ENCODE assay signal across 8 cellular contexts in genomic region chr3:123151853-123152420, GRCh38. TPM values are rescaled to one million over a fixed set of nuclear protein-coding genes. Genes with fewer than 3 reads are reported as not detected.
DNase-seq lines count a peak whose midpoint lies in the region; ATAC-seq and TF ChIP-seq lines count a peak whose summit lies in the region.
"Not testable (repeated sequence)": the region's sequence is repeated elsewhere in the genome, so short reads cannot be mapped to it uniquely, and the experiment has no call there.

No MANE protein-coding gene starts in this region.

- peak overlapping the region; percentile 73 for H3K27ac ChIP-seq in A673 (ENCODE audit: low read depth, low read length, poor library complexity, severe bottlenecking)
- peak overlapping the region; percentile 46 for H3K27ac ChIP-seq in DOHH2 (ENCODE audit: low read depth, low read length)
- peak overlapping the region in 1 of 5 donors; percentile 76 for H3K27ac ChIP-seq in adrenal gland
- peak overlapping the region; percentile 49 for H3K27ac ChIP-seq in endodermal cell (ENCODE audit: low read depth, low read length)

- 40 to 68% (median 54%) methylated on average over 3 of the region's 3 CpGs for WGBS in adrenal gland, 4 donors
- 61 to 69% methylated on average over 2 to 3 of the region's 3 CpGs for WGBS in endodermal cell (ENCODE audit: insufficient coverage in 1 of 2, insufficient read length in 1 of 2), 2 experiments

- H3K4me1 Mint-ChIP-seq in T-helper 17 cell; activated CD8-positive, alpha-beta memory T cell treated with anti-CD3 and anti-CD28 coated beads, Interleukin-2, amount 10 ng/mL, durations not matched to agents 7 days and 5 days: not testable (repeated sequence)
- peaks cover 19% of the 10 kb centered on the region for H3K4me1 Mint-ChIP-seq in endodermal cell
- H3K4me1 Mint-ChIP-seq in naive thymus-derived CD8-positive, alpha-beta T cell, result peaks cover 0 to 10% (median 7%) of the 10 kb centered on the region in 4 donors
- H3K4me1 Mint-ChIP-seq in stimulated activated naive B cell treated with anti-CD40 and anti-IgM and Interleukin-4, amounts not matched to agents 10 μg/mL and 1 μg/mL and 100 μg/mL, for 72 hours, result peaks cover 12 to 25% of the 10 kb centered on the region in 2 donors

- not testable (repeated sequence) for H3K79me2 ChIP-seq in DOHH2 (ENCODE audit: control insufficient read depth, low read length)

- peak overlapping the region; percentile 0 for H3K4me3 Mint-ChIP-seq in T-helper 17 cell
- H3K4me3 Mint-ChIP-seq in activated CD8-positive, alpha-beta memory T cell treated with anti-CD3 and anti-CD28 coated beads, Interleukin-2, amount 10 ng/mL, durations not matched to agents 7 days and 5 days; endodermal cell; stimulated activated naive B cell treated with anti-CD40 and anti-IgM and Interleukin-4, amounts not matched to agents 10 μg/mL and 1 μg/mL and 100 μg/mL, for 72 hours: not testable (repeated sequence)
- peak overlapping the region in 1 of 10 donors; percentile 21 for H3K4me3 Mint-ChIP-seq in naive thymus-derived CD8-positive, alpha-beta T cell

- ATAC-seq in T-helper 17 cell; activated CD8-positive, alpha-beta memory T cell treated with anti-CD3 and anti-CD28 coated beads, Interleukin-2, amount 10 ng/mL, durations not matched to agents 7 days and 5 days; naive thymus-derived CD8-positive, alpha-beta T cell; stimulated activated naive B cell treated with anti-CD40 and anti-IgM and Interleukin-4, amounts not matched to agents 10 μg/mL and 1 μg/mL and 100 μg/mL, for 72 hours (replicated peaks): not testable (repeated sequence)

- DNase-seq in A673 (ENCODE audit: low spot score) (peak; percentile 51), adrenal gland (peak in 4 of 7 donors; percentile 18 to 45 (median 32)), endodermal cell (peak; percentile 20)
- DNase-seq in T-helper 17 cell; stimulated activated naive B cell treated with anti-CD40 and anti-IgM and Interleukin-4, amounts not matched to agents 10 μg/mL and 1 μg/mL and 100 μg/mL, for 72 hours: not testable (repeated sequence)
- peak; percentile 8 for DNase-seq in activated CD8-positive, alpha-beta memory T cell treated with anti-CD3 and anti-CD28 coated beads, Interleukin-2, amount 10 ng/mL, durations not matched to agents 7 days and 5 days
- peak in 1 of 10 donors; percentile 11 for DNase-seq in naive thymus-derived CD8-positive, alpha-beta T cell

- POLR2A ChIA-PET in A673 (lab: Charles Lee; ENCODE audit: low non-redundant PET), result interaction anchor here (0.7 kb wide), 1 partner anchor 431 kb away, joined by 10 read pairs; no protein-coding TSS in a partner anchor
- POLR2A ChIA-PET in naive thymus-derived CD8-positive, alpha-beta T cell (lab: Charles Lee), result interaction anchor here (0.7 kb wide), 1 partner anchor 576 kb away, joined by 5 read pairs; no protein-coding TSS in a partner anchor

- H3K9ac ChIP-seq in endodermal cell (ENCODE audit: extremely low read depth, low read length, poor library complexity, severe bottlenecking), result not testable (repeated sequence)

- not testable (repeated sequence) for TF ChIP-seq POLR2A in adrenal gland (IDR thresholded peaks at IDR 0.05)

- peak overlapping the region; percentile 66 for H3K27ac Mint-ChIP-seq in T-helper 17 cell
- H3K27ac Mint-ChIP-seq in activated CD8-positive, alpha-beta memory T cell treated with anti-CD3 and anti-CD28 coated beads, Interleukin-2, amount 10 ng/mL, durations not matched to agents 7 days and 5 days, result peak overlapping the region; percentile 18
- not testable (repeated sequence) for H3K27ac Mint-ChIP-seq in endodermal cell
- peak overlapping the region; percentile 25 to 95 (median 83) for H3K27ac Mint-ChIP-seq in naive thymus-derived CD8-positive, alpha-beta T cell
- peak overlapping the region; percentile 80 for H3K27ac Mint-ChIP-seq in stimulated activated naive B cell treated with anti-CD40 and anti-IgM and Interleukin-4, amounts not matched to agents 10 μg/mL and 1 μg/mL and 100 μg/mL, for 72 hours

- not testable (repeated sequence) for H3K36me3 Mint-ChIP-seq in T-helper 17 cell (ENCODE audit: low read depth)
- H3K36me3 Mint-ChIP-seq in activated CD8-positive, alpha-beta memory T cell treated with anti-CD3 and anti-CD28 coated beads, Interleukin-2, amount 10 ng/mL, durations not matched to agents 7 days and 5 days, result peaks cover 30% of the 10 kb centered on the region
- H3K36me3 Mint-ChIP-seq in endodermal cell (ENCODE audit: low read depth), result peaks cover 58% of the 10 kb centered on the region
- H3K36me3 Mint-ChIP-seq in naive thymus-derived CD8-positive, alpha-beta T cell, result peaks cover 4 to 33% (median 19%) of the 10 kb centered on the region in 3 donors
- H3K36me3 Mint-ChIP-seq in stimulated activated naive B cell treated with anti-CD40 and anti-IgM and Interleukin-4, amounts not matched to agents 10 μg/mL and 1 μg/mL and 100 μg/mL, for 72 hours, result peaks cover 70 to 73% of the 10 kb centered on the region in 2 donors

- H3K27me3 Mint-ChIP-seq in T-helper 17 cell; activated CD8-positive, alpha-beta memory T cell treated with anti-CD3 and anti-CD28 coated beads, Interleukin-2, amount 10 ng/mL, durations not matched to agents 7 days and 5 days; endodermal cell (ENCODE audit: insufficient read depth); naive thymus-derived CD8-positive, alpha-beta T cell; stimulated activated naive B cell treated with anti-CD40 and anti-IgM and Interleukin-4, amounts not matched to agents 10 μg/mL and 1 μg/mL and 100 μg/mL, for 72 hours: not testable (repeated sequence)

- not testable (repeated sequence) for H4K20me1 ChIP-seq in DOHH2 (ENCODE audit: control insufficient read depth, insufficient read depth, low read depth, low read length)

- not testable (repeated sequence) for H3K9me3 ChIP-seq in A673 (ENCODE audit: low read depth, low read length, poor library complexity, severe bottlenecking); T-helper 17 cell (ENCODE audit: control insufficient read depth, low read length, poor library complexity, severe bottlenecking); adrenal gland (replicated peaks in 1 of 3); endodermal cell (ENCODE audit: control insufficient read depth, low read length)
- H3K9me3 ChIP-seq in DOHH2 (ENCODE audit: control insufficient read depth, insufficient read depth, low read length), result peaks cover 22% of the 10 kb centered on the region

- intact Hi-C loops in A673 (cut with micrococcal nuclease; ENCODE audit: unreplicated experiment), result loop anchor here (5.0 kb wide), 1 partner anchor 105 kb away; no protein-coding TSS in a partner anchor
- intact Hi-C loops in adrenal gland (cut with DNase I), result not testable (repeated sequence)

- H3K36me3 ChIP-seq in A673 (ENCODE audit: insufficient read depth, low read length, poor library complexity, severe bottlenecking) (peaks cover 28% of the 10 kb centered on the region), DOHH2 (ENCODE audit: control insufficient read depth, low read length) (peaks cover 23% of the 10 kb centered on the region), adrenal gland (replicated peaks in 1 of 2) (peaks cover 0 to 54% of the 10 kb centered on the region in 2 donors), endodermal cell (ENCODE audit: control insufficient read depth, insufficient read depth, low read length) (peaks cover 90% of the 10 kb centered on the region)

- peaks cover 15% of the 10 kb centered on the region for H3F3A ChIP-seq in DOHH2 (ENCODE audit: control insufficient read depth, insufficient read depth)

- not testable (repeated sequence) for TF ChIP-seq CTCF in A673 (conservative IDR thresholded peaks at IDR 0.05; ENCODE audit: low read depth, low read length); DOHH2 (IDR thresholded peaks at IDR 0.05; ENCODE audit: low read depth, low read length, poor library complexity, severe bottlenecking); adrenal gland (IDR thresholded peaks at IDR 0.05); endodermal cell (conservative IDR thresholded peaks at IDR 0.05)

- not testable (repeated sequence) for H3K4me2 ChIP-seq in DOHH2 (ENCODE audit: low read length)

- not testable (repeated sequence) for H3K27me3 ChIP-seq in A673 (replicated peaks; ENCODE audit: insufficient read depth, low read depth, low read length, poor library complexity); DOHH2 (ENCODE audit: control insufficient read depth, low read length); adrenal gland; endodermal cell (ENCODE audit: control insufficient read depth, insufficient read depth, low read length, poor library complexity, severe bottlenecking)

- peaks cover 23% of the 10 kb centered on the region for H3K4me1 ChIP-seq in A673 (ENCODE audit: insufficient read depth, low read length, poor library complexity, severe bottlenecking)
- H3K4me1 ChIP-seq in DOHH2 (ENCODE audit: control insufficient read depth, low read length), result peaks cover 11% of the 10 kb centered on the region
- H3K4me1 ChIP-seq in adrenal gland (replicated peaks in 1 of 2), result peaks cover 7 to 30% of the 10 kb centered on the region in 2 donors
- not testable (repeated sequence) for H3K4me1 ChIP-seq in endodermal cell (ENCODE audit: control insufficient read depth, insufficient read depth, low read length)

- not testable (repeated sequence) for H3K9me2 ChIP-seq in DOHH2 (replicated peaks; ENCODE audit: control insufficient read depth, low read length)

- H3K9me3 Mint-ChIP-seq in activated CD8-positive, alpha-beta memory T cell treated with anti-CD3 and anti-CD28 coated beads, Interleukin-2, amount 10 ng/mL, durations not matched to agents 7 days and 5 days (ENCODE audit: low read depth); endodermal cell; stimulated activated naive B cell treated with anti-CD40 and anti-IgM and Interleukin-4, amounts not matched to agents 10 μg/mL and 1 μg/mL and 100 μg/mL, for 72 hours: not testable (repeated sequence)
- H3K9me3 Mint-ChIP-seq in naive thymus-derived CD8-positive, alpha-beta T cell, result peaks cover 0 to 12% (median 0%) of the 10 kb centered on the region in 9 donors

- not testable (repeated sequence) for H3K4me3 ChIP-seq in A673 (ENCODE audit: low read depth, low read length, poor library complexity, severe bottlenecking); DOHH2 (ENCODE audit: low read length); adrenal gland; endodermal cell (ENCODE audit: low read length)

- not testable (repeated sequence) for BruUV-seq in A673 (replicated peaks; lab: Mats Ljungman, UMichigan)

- CTCF ChIA-PET in A673 (lab: Charles Lee); activated CD8-positive, alpha-beta memory T cell treated with anti-CD3 and anti-CD28 coated beads, Interleukin-2, amount 10 ng/mL, durations not matched to agents 7 days and 5 days (lab: Charles Lee): not testable (repeated sequence)

RNA-seq across cellular contexts. Expression of gene SEC22A, which starts 49.8 kb away (rescaled TPM):
- total RNA-seq in A673 (2021) (21.0 and 21.6 TPM in 2 replicates), T-helper 17 cell (10 to 100 TPM; 17.2 to 19.2 TPM), adrenal gland (10 to 100 TPM in 7 of 8 donors, 1 to 10 TPM in 1; 8.2 to 67.2 (median 21.0) TPM), endodermal cell (10 to 100 TPM; 19.5 to 21.8 TPM)
- 10 to 100 TPM; 14.5 to 15.2 TPM for total RNA-seq in activated CD8-positive, alpha-beta memory T cell treated with anti-CD3 and anti-CD28 coated beads, Interleukin-2, amount 10 ng/mL, durations not matched to agents 7 days and 5 days
- 10 to 100 TPM in 1 of 3 donors, 1 to 10 TPM in 2; 4.6 to 35.2 (median 5.8) TPM for polyA plus RNA-seq in adrenal gland
- polyA plus RNA-seq in endodermal cell (2013, experiment 1 of 2), result 26.2 TPM
- 23.2 TPM for polyA plus RNA-seq in endodermal cell (2013, experiment 2 of 2)
- total RNA-seq in naive thymus-derived CD8-positive, alpha-beta T cell, result 10 to 100 TPM; 19.5 to 19.8 TPM
- polyA plus RNA-seq in naive thymus-derived CD8-positive, alpha-beta T cell, result 10 to 100 TPM in 2 of 3 donors, 1 to 10 TPM in 1; 6.7 to 12.7 (median 12.0) TPM
